Comparison of ENCODE assay signal across 29 cellular contexts in genomic region chr2:49755777-49756176, GRCh38.
"Had no signal": no experiment of that assay in that cellular context is flagged by ENCODE, and none has a peak within 500 bp of the region (broad histone marks: within the 10 kb centered on the region; RNA-seq: fewer than 3 reads in every experiment).

No MANE protein-coding gene starts in this region.

- FAIRE-seq: urothelium cell line had no signal

- H3K4me1 Mint-ChIP-seq: stimulated activated effector memory CD8-positive, alpha-beta T cell treated with anti-CD3 and anti-CD28 coated beads, Interleukin-12 subunit alpha, Interleukin-12 subunit beta, amount 100 ng/mL, for 72 hours; stimulated activated memory B cell treated with anti-CD40 and anti-IgM and Interleukin-4, amounts not matched to agents 10 μg/mL and 1 μg/mL and 100 μg/mL, for 72 hours; stimulated activated naive B cell treated with anti-CD40 and anti-IgM and Interleukin-4, amounts not matched to agents 10 μg/mL and 1 μg/mL and 100 μg/mL, for 72 hours; stimulated activated naive CD8-positive, alpha-beta T cell treated with anti-CD3 and anti-CD28 coated beads, Interleukin-15, amount 100 ng/mL, for 72 hours had no signal

- H3K36me3 ChIP-seq: stomach, suprapubic skin, thoracic aorta, thyroid gland, tibial artery, tibial nerve, transverse colon, upper lobe of left lung, upper lobe of right lung, uterus, vagina had no signal

- H3K4me3 ChIP-seq: stomach, suprapubic skin, testis, thoracic aorta, thyroid gland, tibial artery, tibial nerve, transverse colon, upper lobe of left lung, upper lobe of right lung, uterus, vagina had no signal

- H3K9me3 Mint-ChIP-seq: stimulated activated naive CD8-positive, alpha-beta T cell treated with anti-CD3 and anti-CD28 coated beads, Interleukin-15, Interleukin-2, amounts not matched to agents 100 ng/mL and 50 ng/mL, for 24 hours; type B pancreatic cell had no signal

- DNase-seq: stimulated activated CD4-positive, alpha-beta T cell treated with anti-CD3 and anti-CD28 coated beads, Interleukin-2, amount 100 ng/mL, for 48 hours; stimulated activated CD4-positive, alpha-beta T cell treated with anti-CD3 and anti-CD28 coated beads, Interleukin-4, amount 100 ng/mL, for 1 hour; stimulated activated CD4-positive, alpha-beta T cell treated with anti-CD3 and anti-CD28 coated beads, Interleukin-4, amount 100 ng/mL, for 24 hours; stimulated activated CD4-positive, alpha-beta T cell treated with anti-CD3 and anti-CD28 coated beads, Interleukin-4, amount 100 ng/mL, for 4 hours; stimulated activated CD8-positive, alpha-beta memory T cell treated with anti-CD3 and anti-CD28 coated beads, Interleukin-4, amount 100 ng/mL, for 48 hours; stimulated activated naive B cell treated with anti-CD40 and anti-IgM and Interleukin-4, amounts not matched to agents 10 μg/mL and 1 μg/mL and 100 μg/mL, for 72 hours; stimulated activated naive CD4-positive, alpha-beta T cell; stimulated activated naive CD4-positive, alpha-beta T cell treated with Interleukin-2 at 50 U/mL for 16 hours; stimulated activated naive CD8-positive, alpha-beta T cell treated with anti-CD3 and anti-CD28 coated beads, Interleukin-15, amount 100 ng/mL, for 72 hours; stimulated activated naive CD8-positive, alpha-beta T cell treated with anti-CD3 and anti-CD28 coated beads, Interleukin-15, Interleukin-2, amounts not matched to agents 100 U/mL and 50 U/mL, for 24 hours; stomach; substantia nigra; testis; thyroid gland; tibial artery; transverse colon; trophoblast cell; upper lobe of left lung; upper lobe of right lung; uterus had no signal

- H3K27me3 Mint-ChIP-seq: stimulated activated memory B cell treated with anti-CD40 and anti-IgM and Interleukin-4, amounts not matched to agents 10 μg/mL and 1 μg/mL and 100 μg/mL, for 72 hours; stimulated activated naive B cell treated with anti-CD40 and anti-IgM and Interleukin-4, amounts not matched to agents 10 μg/mL and 1 μg/mL and 100 μg/mL, for 72 hours; stimulated activated naive CD8-positive, alpha-beta T cell treated with anti-CD3 and anti-CD28 coated beads, Interleukin-15, amount 100 ng/mL, for 72 hours; stimulated activated naive CD8-positive, alpha-beta T cell treated with anti-CD3 and anti-CD28 coated beads, Interleukin-15, Interleukin-2, amounts not matched to agents 100 ng/mL and 50 ng/mL, for 24 hours; type B pancreatic cell had no signal

- H3K27me3 ChIP-seq: stomach, suprapubic skin, testis, thyroid gland, tibial artery, tibial nerve, transverse colon, upper lobe of left lung, upper lobe of right lung, uterus, vagina had no signal

- H3K9me3 ChIP-seq: stomach, suprapubic skin, testis, thoracic aorta, thyroid gland, tibial artery, tibial nerve, transverse colon, upper lobe of left lung, upper lobe of right lung, uterus, vagina had no signal

- H3K27ac ChIP-seq: stomach, suprapubic skin, testis, thoracic aorta, thyroid gland, tibial artery, tibial nerve, transverse colon, upper lobe of left lung, upper lobe of right lung, uterus, vagina had no signal

- H3K27ac Mint-ChIP-seq: stimulated activated effector memory CD8-positive, alpha-beta T cell treated with anti-CD3 and anti-CD28 coated beads, Interleukin-12 subunit alpha, Interleukin-12 subunit beta, amount 100 ng/mL, for 72 hours; stimulated activated memory B cell treated with anti-CD40 and anti-IgM and Interleukin-4, amounts not matched to agents 10 μg/mL and 1 μg/mL and 100 μg/mL, for 72 hours; stimulated activated naive B cell treated with anti-CD40 and anti-IgM and Interleukin-4, amounts not matched to agents 10 μg/mL and 1 μg/mL and 100 μg/mL, for 72 hours; stimulated activated naive CD8-positive, alpha-beta T cell treated with anti-CD3 and anti-CD28 coated beads, Interleukin-15, amount 100 ng/mL, for 72 hours; stimulated activated naive CD8-positive, alpha-beta T cell treated with anti-CD3 and anti-CD28 coated beads, Interleukin-15, Interleukin-2, amounts not matched to agents 100 ng/mL and 50 ng/mL, for 24 hours; type B pancreatic cell had no signal

- ATAC-seq: stimulated activated effector memory CD8-positive, alpha-beta T cell treated with anti-CD3 and anti-CD28 coated beads, Interleukin-12 subunit alpha, Interleukin-12 subunit beta, amount 100 ng/mL, for 72 hours; stimulated activated memory B cell treated with anti-CD40 and anti-IgM and Interleukin-4, amounts not matched to agents 10 μg/mL and 1 μg/mL and 100 μg/mL, for 72 hours; stimulated activated naive B cell treated with anti-CD40 and anti-IgM and Interleukin-4, amounts not matched to agents 10 μg/mL and 1 μg/mL and 100 μg/mL, for 72 hours; stimulated activated naive CD8-positive, alpha-beta T cell treated with anti-CD3 and anti-CD28 coated beads, Interleukin-15, amount 100 ng/mL, for 72 hours; stimulated activated naive CD8-positive, alpha-beta T cell treated with anti-CD3 and anti-CD28 coated beads, Interleukin-15, Interleukin-2, amounts not matched to agents 100 U/mL and 50 U/mL, for 24 hours; upper lobe of right lung had no signal

- H3K36me3 Mint-ChIP-seq: stimulated activated effector memory CD8-positive, alpha-beta T cell treated with anti-CD3 and anti-CD28 coated beads, Interleukin-12 subunit alpha, Interleukin-12 subunit beta, amount 100 ng/mL, for 72 hours; stimulated activated memory B cell treated with anti-CD40 and anti-IgM and Interleukin-4, amounts not matched to agents 10 μg/mL and 1 μg/mL and 100 μg/mL, for 72 hours; stimulated activated naive B cell treated with anti-CD40 and anti-IgM and Interleukin-4, amounts not matched to agents 10 μg/mL and 1 μg/mL and 100 μg/mL, for 72 hours; type B pancreatic cell had no signal

- H3K4me1 ChIP-seq: stomach, suprapubic skin, testis, thyroid gland, tibial artery, tibial nerve, transverse colon, upper lobe of left lung, upper lobe of right lung, uterus, vagina had no signal

- H3K4me3 Mint-ChIP-seq: stimulated activated effector memory CD8-positive, alpha-beta T cell treated with anti-CD3 and anti-CD28 coated beads, Interleukin-12 subunit alpha, Interleukin-12 subunit beta, amount 100 ng/mL, for 72 hours; stimulated activated memory B cell treated with anti-CD40 and anti-IgM and Interleukin-4, amounts not matched to agents 10 μg/mL and 1 μg/mL and 100 μg/mL, for 72 hours; stimulated activated naive B cell treated with anti-CD40 and anti-IgM and Interleukin-4, amounts not matched to agents 10 μg/mL and 1 μg/mL and 100 μg/mL, for 72 hours; stimulated activated naive CD8-positive, alpha-beta T cell treated with anti-CD3 and anti-CD28 coated beads, Interleukin-15, amount 100 ng/mL, for 72 hours; stimulated activated naive CD8-positive, alpha-beta T cell treated with anti-CD3 and anti-CD28 coated beads, Interleukin-15, Interleukin-2, amounts not matched to agents 100 ng/mL and 50 ng/mL, for 24 hours; type B pancreatic cell had no signal
